In the genomic region with DNA sequence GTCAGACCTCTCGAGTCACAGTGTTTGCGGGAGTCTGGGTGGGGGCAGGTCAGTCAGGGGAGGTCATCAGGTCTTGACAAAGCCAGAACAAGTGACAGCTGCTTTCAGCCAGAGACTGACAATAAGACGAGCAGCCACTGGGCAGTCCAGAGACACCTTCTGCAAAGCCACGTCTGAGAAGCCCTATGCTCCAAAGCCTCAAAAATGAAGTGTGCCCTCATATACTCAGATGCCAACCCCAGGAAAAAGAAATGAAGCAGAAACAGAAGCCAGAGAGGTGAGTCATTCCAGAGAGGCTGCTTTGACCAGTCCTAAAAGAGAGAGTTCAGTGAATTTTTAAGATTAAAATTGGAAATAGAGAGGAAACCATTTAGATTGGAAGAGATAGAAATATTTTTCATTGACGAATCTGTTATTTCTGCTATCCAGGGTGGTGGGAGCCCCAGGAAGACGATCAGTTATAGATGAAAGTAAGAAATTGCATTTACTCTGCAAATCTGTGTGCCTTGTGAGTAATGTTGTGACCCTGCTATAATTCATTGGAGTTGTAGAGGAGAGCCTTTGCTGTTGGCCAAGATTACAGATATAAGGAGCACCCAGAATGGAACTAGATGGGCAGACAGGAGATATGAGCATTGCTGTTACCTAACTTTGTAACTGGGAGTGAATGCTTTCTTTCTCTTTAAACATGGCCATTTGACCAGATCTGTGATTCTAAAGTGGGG, we compare ENCODE assay signal across 26 cellular contexts.
A peak's percentile ranks its signal among the peaks of the same experiment; 100 is the strongest.
DNase-seq lines count a peak whose midpoint lies in the region; ATAC-seq, FAIRE-seq and TF ChIP-seq lines count a peak whose summit lies in the region.
"Had no signal": no experiment of that assay in that cellular context is flagged by ENCODE, and none has a peak within 500 bp of the region (broad histone marks: within the 10 kb centered on the region; RNA-seq: fewer than 3 reads in every experiment).

No MANE protein-coding gene starts in this region.

- H3K9me3 ChIP-seq in HepG2 (ENCODE audit: low read length) (no peaks in the 10 kb centered on the region), right lobe of liver (no peaks in the 10 kb centered on the region)
- H3K9me3 ChIP-seq: ascending aorta, HAP-1, upper lobe of right lung had no signal

- H3K9ac ChIP-seq in HepG2 (ENCODE audit: insufficient read depth, low read depth, low read length), result no peak overlapping the region

- DNase-seq in HepG2 (ENCODE audit: low spot score) (no peak), right lobe of liver (no peak), glomerular visceral epithelial cell (ENCODE audit: extremely low spot score) (peak; percentile 59), NCI-H345 (lab: John Stamatoyannopoulos, UW) (no peak), DMS153 treated with DMSO at 0.1 percent for 48 hours (lab: John Stamatoyannopoulos, UW; ENCODE audit: unreplicated experiment) (no peak), DMS53 (lab: John Stamatoyannopoulos, UW) (no peak)
- DNase-seq in effector CD4-positive, alpha-beta T cell, result no peak
- DNase-seq: 8988T; activated CD4-positive, alpha-beta memory T cell treated with anti-CD3 and anti-CD28 coated beads, Interleukin-2, amount 10 ng/mL, durations not matched to agents 7 days and 5 days; activated naive CD4-positive, alpha-beta T cell treated with anti-CD3 and anti-CD28 coated beads, Interleukin-2, amount 10 ng/mL, durations not matched to agents 7 days and 5 days; activated T-cell treated with anti-CD3 and anti-CD28 coated beads, Interleukin-2, amount 50 U/mL, for 4 hours; naive B cell; NCI-H1048; NCI-H2029 treated with DMSO at 0.1 percent for 48 hours; NCI-H510A; ovary; stimulated activated CD4-positive, alpha-beta T cell treated with anti-CD3 and anti-CD28 coated beads, Interleukin-4, amount 100 ng/mL, for 24 hours; stomach; T-helper 17 cell; upper lobe of right lung had no signal

- ATAC-seq in HepG2 (no peak; the same call in 2 of the 3 replicates), right lobe of liver (no peak), SK-N-SH treated with all-trans-retinoic acid at 6 μM for 48 hours (peak; percentile 94)
- ATAC-seq: activated T-cell treated with anti-CD3 and anti-CD28 coated beads, Interleukin-2, amount 50 U/mL, for 4 hours; T-helper 17 cell; upper lobe of right lung; WTC11 had no signal

- H3K4me1 ChIP-seq in HepG2 (ENCODE audit: insufficient read depth, low read length) (peaks cover 55% of the 10 kb centered on the region), right lobe of liver (no peaks in the 10 kb centered on the region)
- H3K4me1 ChIP-seq: HAP-1, stomach, upper lobe of right lung had no signal

- H3K27me3 ChIP-seq in HepG2 (ENCODE audit: control insufficient read depth in 1 of 2, insufficient read depth in 2 of 2, low read length in 2 of 2) (no peaks in the 10 kb centered on the region), right lobe of liver (no peaks in the 10 kb centered on the region)
- H3K27me3 ChIP-seq: ascending aorta, ovary, stomach, upper lobe of right lung had no signal

- no peak for TF ChIP-seq POLR2A in HepG2 (IDR thresholded peaks at IDR 0.05; ENCODE audit: insufficient read depth in 1 of 2, low read depth in 2 of 2, low read length in 2 of 2)
- TF ChIP-seq POLR2A in right lobe of liver (IDR thresholded peaks at IDR 0.05), result no peak

- H3K4me3 ChIP-seq in HepG2 (replicated peaks in 1 of 3; ENCODE audit: insufficient read depth in 1 of 3, low read depth in 2 of 3, low read length in 3 of 3), result no peak overlapping the region
- no peak overlapping the region for H3K4me3 ChIP-seq in right lobe of liver
- H3K4me3 ChIP-seq: ascending aorta, HAP-1, ovary, smooth muscle cell, stomach, upper lobe of right lung had no signal

- 29% methylated on average over 6 of the region's 6 CpGs for WGBS in HepG2 (ENCODE audit: low lambda C conversion rate)
- 69% methylated on average over 6 of the region's 6 CpGs for WGBS in right lobe of liver (ENCODE audit: insufficient coverage, low coverage, low lambda C conversion rate, missing lambda C conversion rate)

- H3K36me3 ChIP-seq in HepG2 (replicated peaks in 1 of 2; ENCODE audit: control insufficient read depth in 1 of 2, insufficient read depth in 2 of 2, low read length in 2 of 2) (no peaks in the 10 kb centered on the region), right lobe of liver (no peaks in the 10 kb centered on the region)
- H3K36me3 ChIP-seq: ascending aorta, HAP-1, ovary, stomach, upper lobe of right lung had no signal

- H2AFZ ChIP-seq in HepG2 (ENCODE audit: low read length), result no peak overlapping the region

- TF ChIP-seq EP300 in HepG2 (IDR thresholded peaks at IDR 0.05; ENCODE audit: low read depth in 2 of 2, low read length in 2 of 2) (no peak), HepG2 (CRISPR knock-in tag; IDR thresholded peaks at IDR 0.05; ENCODE audit: borderline replicate concordance) (no peak)

- in situ Hi-C loops in HepG2 (cut with HindIII; ENCODE audit: extremely low pct_ligation_motif_present, low pct_unique_long_range_greater_than_20kb), result no loop called here

- POLR2A ChIA-PET in HepG2 (lab: Yijun Ruan, JAX), result no interaction called here

- FAIRE-seq in HepG2 (lab: Jason Lieb, UNC), result no peak

- no peaks in the 10 kb centered on the region for H4K20me1 ChIP-seq in HepG2 (ENCODE audit: insufficient read depth, low read length)

- peak overlapping the region; percentile 31 for H3K4me2 ChIP-seq in HepG2 (ENCODE audit: low read depth, low read length)

- no TSS peak for BruUV-seq in HepG2 (replicated peaks; lab: Mats Ljungman, UMichigan)

- no peak overlapping the region for H3K27ac ChIP-seq in HepG2 (ENCODE audit: extremely low read length, insufficient read depth, low read length)
- H3K27ac ChIP-seq in right lobe of liver, result no peak overlapping the region
- H3K27ac ChIP-seq: ascending aorta, C4-2B, ovary, stomach, upper lobe of right lung had no signal

- intact Hi-C loops in HepG2 (cut with micrococcal nuclease; ENCODE audit: unreplicated experiment) (no loop called here), right lobe of liver (cut with DNase I) (no loop called here)

- CTCF ChIA-PET in HepG2 (lab: Yijun Ruan, JAX; ENCODE audit: low intra/inter-chr PET ratio, low total read pairs), result no interaction called here

- H3K79me2 ChIP-seq in HepG2 (ENCODE audit: insufficient read depth, low read length), result no peaks in the 10 kb centered on the region

- TF ChIP-seq RAD21 in HepG2 (CRISPR knock-in tag; IDR thresholded peaks at IDR 0.05), result no peak

- TF ChIP-seq CTCF in HepG2 (CRISPR knock-in tag; IDR thresholded peaks at IDR 0.05) (no peak), right lobe of liver (IDR thresholded peaks at IDR 0.05) (no peak)

TF ChIP-seq in HepG2, 621 proteins besides CTCF, POLR2A, EP300 and RAD21 (continues in another document):
- TF ChIP-seq HCFC1 (IDR thresholded peaks at IDR 0.05; ENCODE audit: low read depth, low read length) (no peak), DNMT3B (CRISPR knock-in tag; conservative IDR thresholded peaks at IDR 0.05) (no peak), SSRP1 (CRISPR knock-in tag; IDR thresholded peaks at IDR 0.05) (no peak), ZNF24 (IDR thresholded peaks at IDR 0.05) (no peak), ZMYM2 (CRISPR knock-in tag; IDR thresholded peaks at IDR 0.05) (no peak)
- TF ChIP-seq, protein P1, sequence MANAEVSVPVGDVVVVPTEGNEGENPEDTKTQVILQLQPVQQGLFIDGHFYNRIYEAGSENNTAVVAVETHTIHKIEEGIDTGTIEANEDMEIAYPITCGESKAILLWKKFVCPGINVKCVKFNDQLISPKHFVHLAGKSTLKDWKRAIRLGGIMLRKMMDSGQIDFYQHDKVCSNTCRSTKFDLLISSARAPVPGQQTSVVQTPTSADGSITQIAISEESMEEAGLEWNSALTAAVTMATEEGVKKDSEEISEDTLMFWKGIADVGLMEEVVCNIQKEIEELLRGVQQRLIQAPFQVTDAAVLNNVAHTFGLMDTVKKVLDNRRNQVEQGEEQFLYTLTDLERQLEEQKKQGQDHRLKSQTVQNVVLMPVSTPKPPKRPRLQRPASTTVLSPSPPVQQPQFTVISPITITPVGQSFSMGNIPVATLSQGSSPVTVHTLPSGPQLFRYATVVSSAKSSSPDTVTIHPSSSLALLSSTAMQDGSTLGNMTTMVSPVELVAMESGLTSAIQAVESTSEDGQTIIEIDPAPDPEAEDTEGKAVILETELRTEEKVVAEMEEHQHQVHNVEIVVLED (CRISPR knock-in tag; IDR thresholded peaks at IDR 0.05; ENCODE audit: borderline replicate concordance), result no peak

TF ChIP-seq in SK-N-SH treated with all-trans-retinoic acid at 6 μM for 48 hours, 23 proteins besides CTCF, POLR2A, EP300 and RAD21 (continues in another document):
- TF ChIP-seq, protein P2, sequence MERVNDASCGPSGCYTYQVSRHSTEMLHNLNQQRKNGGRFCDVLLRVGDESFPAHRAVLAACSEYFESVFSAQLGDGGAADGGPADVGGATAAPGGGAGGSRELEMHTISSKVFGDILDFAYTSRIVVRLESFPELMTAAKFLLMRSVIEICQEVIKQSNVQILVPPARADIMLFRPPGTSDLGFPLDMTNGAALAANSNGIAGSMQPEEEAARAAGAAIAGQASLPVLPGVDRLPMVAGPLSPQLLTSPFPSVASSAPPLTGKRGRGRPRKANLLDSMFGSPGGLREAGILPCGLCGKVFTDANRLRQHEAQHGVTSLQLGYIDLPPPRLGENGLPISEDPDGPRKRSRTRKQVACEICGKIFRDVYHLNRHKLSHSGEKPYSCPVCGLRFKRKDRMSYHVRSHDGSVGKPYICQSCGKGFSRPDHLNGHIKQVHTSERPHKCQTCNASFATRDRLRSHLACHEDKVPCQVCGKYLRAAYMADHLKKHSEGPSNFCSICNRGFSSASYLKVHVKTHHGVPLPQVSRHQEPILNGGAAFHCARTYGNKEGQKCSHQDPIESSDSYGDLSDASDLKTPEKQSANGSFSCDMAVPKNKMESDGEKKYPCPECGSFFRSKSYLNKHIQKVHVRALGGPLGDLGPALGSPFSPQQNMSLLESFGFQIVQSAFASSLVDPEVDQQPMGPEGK (CRISPR knock-in tag; IDR thresholded peaks at IDR 0.05; ENCODE audit: borderline replicate concordance), result no peak
- TF ChIP-seq ZNF70 (CRISPR knock-in tag; IDR thresholded peaks at IDR 0.05), result no peak
- TF ChIP-seq TCF4 (CRISPR knock-in tag; IDR thresholded peaks at IDR 0.05; ENCODE audit: borderline replicate concordance), result no peak
- TF ChIP-seq, protein P3, sequence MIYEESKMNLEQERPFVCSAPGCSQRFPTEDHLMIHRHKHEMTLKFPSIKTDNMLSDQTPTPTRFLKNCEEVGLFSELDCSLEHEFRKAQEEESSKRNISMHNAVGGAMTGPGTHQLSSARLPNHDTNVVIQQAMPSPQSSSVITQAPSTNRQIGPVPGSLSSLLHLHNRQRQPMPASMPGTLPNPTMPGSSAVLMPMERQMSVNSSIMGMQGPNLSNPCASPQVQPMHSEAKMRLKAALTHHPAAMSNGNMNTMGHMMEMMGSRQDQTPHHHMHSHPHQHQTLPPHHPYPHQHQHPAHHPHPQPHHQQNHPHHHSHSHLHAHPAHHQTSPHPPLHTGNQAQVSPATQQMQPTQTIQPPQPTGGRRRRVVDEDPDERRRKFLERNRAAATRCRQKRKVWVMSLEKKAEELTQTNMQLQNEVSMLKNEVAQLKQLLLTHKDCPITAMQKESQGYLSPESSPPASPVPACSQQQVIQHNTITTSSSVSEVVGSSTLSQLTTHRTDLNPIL (CRISPR knock-in tag; IDR thresholded peaks at IDR 0.05; ENCODE audit: low read depth), result no peak
- no peak for TF ChIP-seq ZNF565 (CRISPR knock-in tag; conservative IDR thresholded peaks at IDR 0.05; ENCODE audit: low read depth)
- TF ChIP-seq ZFP30 (CRISPR knock-in tag; IDR thresholded peaks at IDR 0.05), result no peak
- TF ChIP-seq ARNTL (CRISPR knock-in tag; IDR thresholded peaks at IDR 0.05; ENCODE audit: borderline replicate concordance, low read depth), result no peak
